In the genomic region with DNA sequence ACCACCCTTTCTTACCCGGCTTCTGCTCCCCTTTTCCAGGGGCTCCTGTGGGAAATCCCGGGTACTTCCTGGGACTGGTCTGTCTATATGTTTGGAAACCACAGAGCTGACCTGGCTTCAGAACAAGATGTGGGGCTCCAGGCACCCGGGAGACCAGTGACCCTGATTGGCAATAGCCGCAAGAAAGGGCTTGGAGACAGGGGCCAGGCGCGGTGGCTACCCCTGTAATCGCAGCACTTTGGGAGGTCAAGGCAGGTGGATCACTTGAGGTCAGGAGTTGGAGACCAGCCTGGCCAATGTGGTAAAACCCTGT, we compare ENCODE assay signal across 1 cellular context.
TF ChIP-seq lines count a peak whose summit lies in the region.

No MANE protein-coding gene starts in this region.

TF ChIP-seq in WTC11, 78 proteins besides CTCF, POLR2A, EP300 and RAD21 (continued from another document):
- TF ChIP-seq, protein P1, sequence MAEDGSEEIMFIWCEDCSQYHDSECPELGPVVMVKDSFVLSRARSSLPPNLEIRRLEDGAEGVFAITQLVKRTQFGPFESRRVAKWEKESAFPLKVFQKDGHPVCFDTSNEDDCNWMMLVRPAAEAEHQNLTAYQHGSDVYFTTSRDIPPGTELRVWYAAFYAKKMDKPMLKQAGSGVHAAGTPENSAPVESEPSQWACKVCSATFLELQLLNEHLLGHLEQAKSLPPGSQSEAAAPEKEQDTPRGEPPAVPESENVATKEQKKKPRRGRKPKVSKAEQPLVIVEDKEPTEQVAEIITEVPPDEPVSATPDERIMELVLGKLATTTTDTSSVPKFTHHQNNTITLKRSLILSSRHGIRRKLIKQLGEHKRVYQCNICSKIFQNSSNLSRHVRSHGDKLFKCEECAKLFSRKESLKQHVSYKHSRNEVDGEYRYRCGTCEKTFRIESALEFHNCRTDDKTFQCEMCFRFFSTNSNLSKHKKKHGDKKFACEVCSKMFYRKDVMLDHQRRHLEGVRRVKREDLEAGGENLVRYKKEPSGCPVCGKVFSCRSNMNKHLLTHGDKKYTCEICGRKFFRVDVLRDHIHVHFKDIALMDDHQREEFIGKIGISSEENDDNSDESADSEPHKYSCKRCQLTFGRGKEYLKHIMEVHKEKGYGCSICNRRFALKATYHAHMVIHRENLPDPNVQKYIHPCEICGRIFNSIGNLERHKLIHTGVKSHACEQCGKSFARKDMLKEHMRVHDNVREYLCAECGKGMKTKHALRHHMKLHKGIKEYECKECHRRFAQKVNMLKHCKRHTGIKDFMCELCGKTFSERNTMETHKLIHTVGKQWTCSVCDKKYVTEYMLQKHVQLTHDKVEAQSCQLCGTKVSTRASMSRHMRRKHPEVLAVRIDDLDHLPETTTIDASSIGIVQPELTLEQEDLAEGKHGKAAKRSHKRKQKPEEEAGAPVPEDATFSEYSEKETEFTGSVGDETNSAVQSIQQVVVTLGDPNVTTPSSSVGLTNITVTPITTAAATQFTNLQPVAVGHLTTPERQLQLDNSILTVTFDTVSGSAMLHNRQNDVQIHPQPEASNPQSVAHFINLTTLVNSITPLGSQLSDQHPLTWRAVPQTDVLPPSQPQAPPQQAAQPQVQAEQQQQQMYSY (CRISPR knock-in tag; IDR thresholded peaks at IDR 0.05), result no peak
- TF ChIP-seq, protein P2, sequence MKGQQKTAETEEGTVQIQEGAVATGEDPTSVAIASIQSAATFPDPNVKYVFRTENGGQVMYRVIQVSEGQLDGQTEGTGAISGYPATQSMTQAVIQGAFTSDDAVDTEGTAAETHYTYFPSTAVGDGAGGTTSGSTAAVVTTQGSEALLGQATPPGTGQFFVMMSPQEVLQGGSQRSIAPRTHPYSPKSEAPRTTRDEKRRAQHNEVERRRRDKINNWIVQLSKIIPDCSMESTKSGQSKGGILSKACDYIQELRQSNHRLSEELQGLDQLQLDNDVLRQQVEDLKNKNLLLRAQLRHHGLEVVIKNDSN (CRISPR knock-in tag; IDR thresholded peaks at IDR 0.05), result no peak
- TF ChIP-seq, protein P3, sequence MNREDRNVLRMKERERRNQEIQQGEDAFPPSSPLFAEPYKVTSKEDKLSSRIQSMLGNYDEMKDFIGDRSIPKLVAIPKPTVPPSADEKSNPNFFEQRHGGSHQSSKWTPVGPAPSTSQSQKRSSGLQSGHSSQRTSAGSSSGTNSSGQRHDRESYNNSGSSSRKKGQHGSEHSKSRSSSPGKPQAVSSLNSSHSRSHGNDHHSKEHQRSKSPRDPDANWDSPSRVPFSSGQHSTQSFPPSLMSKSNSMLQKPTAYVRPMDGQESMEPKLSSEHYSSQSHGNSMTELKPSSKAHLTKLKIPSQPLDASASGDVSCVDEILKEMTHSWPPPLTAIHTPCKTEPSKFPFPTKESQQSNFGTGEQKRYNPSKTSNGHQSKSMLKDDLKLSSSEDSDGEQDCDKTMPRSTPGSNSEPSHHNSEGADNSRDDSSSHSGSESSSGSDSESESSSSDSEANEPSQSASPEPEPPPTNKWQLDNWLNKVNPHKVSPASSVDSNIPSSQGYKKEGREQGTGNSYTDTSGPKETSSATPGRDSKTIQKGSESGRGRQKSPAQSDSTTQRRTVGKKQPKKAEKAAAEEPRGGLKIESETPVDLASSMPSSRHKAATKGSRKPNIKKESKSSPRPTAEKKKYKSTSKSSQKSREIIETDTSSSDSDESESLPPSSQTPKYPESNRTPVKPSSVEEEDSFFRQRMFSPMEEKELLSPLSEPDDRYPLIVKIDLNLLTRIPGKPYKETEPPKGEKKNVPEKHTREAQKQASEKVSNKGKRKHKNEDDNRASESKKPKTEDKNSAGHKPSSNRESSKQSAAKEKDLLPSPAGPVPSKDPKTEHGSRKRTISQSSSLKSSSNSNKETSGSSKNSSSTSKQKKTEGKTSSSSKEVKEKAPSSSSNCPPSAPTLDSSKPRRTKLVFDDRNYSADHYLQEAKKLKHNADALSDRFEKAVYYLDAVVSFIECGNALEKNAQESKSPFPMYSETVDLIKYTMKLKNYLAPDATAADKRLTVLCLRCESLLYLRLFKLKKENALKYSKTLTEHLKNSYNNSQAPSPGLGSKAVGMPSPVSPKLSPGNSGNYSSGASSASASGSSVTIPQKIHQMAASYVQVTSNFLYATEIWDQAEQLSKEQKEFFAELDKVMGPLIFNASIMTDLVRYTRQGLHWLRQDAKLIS (CRISPR knock-in tag; IDR thresholded peaks at IDR 0.05; ENCODE audit: borderline replicate concordance), result no peak
- TF ChIP-seq, protein P4, sequence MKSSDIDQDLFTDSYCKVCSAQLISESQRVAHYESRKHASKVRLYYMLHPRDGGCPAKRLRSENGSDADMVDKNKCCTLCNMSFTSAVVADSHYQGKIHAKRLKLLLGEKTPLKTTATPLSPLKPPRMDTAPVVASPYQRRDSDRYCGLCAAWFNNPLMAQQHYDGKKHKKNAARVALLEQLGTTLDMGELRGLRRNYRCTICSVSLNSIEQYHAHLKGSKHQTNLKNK (CRISPR knock-in tag; IDR thresholded peaks at IDR 0.05), result no peak
- TF ChIP-seq, protein P5, sequence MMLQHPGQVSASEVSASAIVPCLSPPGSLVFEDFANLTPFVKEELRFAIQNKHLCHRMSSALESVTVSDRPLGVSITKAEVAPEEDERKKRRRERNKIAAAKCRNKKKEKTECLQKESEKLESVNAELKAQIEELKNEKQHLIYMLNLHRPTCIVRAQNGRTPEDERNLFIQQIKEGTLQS (CRISPR knock-in tag; conservative IDR thresholded peaks at IDR 0.05), result no peak
- TF ChIP-seq, protein P6, sequence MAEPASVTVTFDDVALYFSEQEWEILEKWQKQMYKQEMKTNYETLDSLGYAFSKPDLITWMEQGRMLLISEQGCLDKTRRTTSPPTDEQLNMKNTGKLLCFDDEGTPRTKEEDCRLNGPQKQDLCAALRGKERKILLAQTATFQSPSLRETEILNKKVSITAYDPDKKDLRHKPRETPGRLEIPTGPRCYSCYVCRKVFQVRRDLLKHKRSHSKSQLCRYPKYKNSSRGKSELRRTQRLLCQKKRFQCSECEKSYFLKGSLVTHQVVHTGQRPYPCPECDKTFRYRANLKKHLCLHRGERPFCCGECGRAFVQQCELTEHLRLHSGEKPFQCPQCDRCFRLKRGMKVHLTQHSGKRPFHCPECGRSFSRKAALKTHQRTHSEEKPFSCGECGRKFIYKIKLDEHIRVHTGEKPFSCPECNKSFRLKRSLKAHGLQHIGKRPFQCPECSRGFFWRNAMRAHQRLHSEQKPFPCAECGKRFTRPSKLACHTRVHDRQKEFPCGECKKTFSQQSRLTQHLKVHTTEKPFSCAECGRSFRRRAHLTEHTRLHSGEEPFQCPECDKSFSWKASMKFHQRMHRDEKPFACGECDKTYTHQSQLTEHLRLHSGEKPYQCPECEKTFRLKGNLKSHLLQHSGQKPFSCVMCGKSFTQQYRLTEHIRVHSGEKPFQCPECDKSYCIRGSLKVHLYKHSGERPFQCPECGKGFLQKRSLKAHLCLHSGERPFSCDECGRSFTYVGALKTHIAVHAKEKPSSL (CRISPR knock-in tag; conservative IDR thresholded peaks at IDR 0.05), result no peak
- TF ChIP-seq ZBTB21 (CRISPR knock-in tag; IDR thresholded peaks at IDR 0.05; ENCODE audit: borderline replicate concordance) (no peak), EMX1 (CRISPR knock-in tag; IDR thresholded peaks at IDR 0.05) (no peak), GRHL2 (CRISPR knock-in tag; IDR thresholded peaks at IDR 0.05; ENCODE audit: insufficient replicate concordance, severe bottlenecking) (no peak)
- TF ChIP-seq, protein P7, sequence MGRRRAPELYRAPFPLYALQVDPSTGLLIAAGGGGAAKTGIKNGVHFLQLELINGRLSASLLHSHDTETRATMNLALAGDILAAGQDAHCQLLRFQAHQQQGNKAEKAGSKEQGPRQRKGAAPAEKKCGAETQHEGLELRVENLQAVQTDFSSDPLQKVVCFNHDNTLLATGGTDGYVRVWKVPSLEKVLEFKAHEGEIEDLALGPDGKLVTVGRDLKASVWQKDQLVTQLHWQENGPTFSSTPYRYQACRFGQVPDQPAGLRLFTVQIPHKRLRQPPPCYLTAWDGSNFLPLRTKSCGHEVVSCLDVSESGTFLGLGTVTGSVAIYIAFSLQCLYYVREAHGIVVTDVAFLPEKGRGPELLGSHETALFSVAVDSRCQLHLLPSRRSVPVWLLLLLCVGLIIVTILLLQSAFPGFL (CRISPR knock-in tag; IDR thresholded peaks at IDR 0.05; ENCODE audit: borderline replicate concordance), result no peak
